In the genomic region with DNA sequence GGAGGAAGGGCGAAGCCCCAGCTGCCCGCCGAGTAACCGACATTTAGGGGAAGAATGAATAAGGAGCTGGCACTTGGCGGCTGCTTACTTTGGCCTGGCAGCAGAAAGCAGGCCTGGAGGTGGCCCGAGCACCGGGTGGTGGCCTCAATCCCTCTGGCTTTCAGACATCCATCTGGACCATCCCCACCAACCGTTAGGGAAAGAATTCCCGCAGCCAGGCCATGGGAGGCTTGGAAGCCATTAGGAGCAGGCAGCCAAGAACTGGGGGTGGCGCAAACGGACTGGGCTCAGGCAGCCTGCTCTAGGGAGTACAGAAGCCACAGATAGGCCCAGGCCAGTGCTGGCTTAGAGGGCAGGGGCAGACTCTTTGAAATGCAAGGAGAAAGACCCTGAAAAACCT, we compare ENCODE assay signal across 21 cellular contexts.
A peak's percentile ranks its signal among the peaks of the same experiment; 100 is the strongest.
DNase-seq lines count a peak whose midpoint lies in the region; ATAC-seq and TF ChIP-seq lines count a peak whose summit lies in the region.
"Had no signal": no experiment of that assay in that cellular context is flagged by ENCODE, and none has a peak within 500 bp of the region (broad histone marks: within the 10 kb centered on the region; RNA-seq: fewer than 3 reads in every experiment).

No MANE protein-coding gene starts in this region.

- H3K9me3 ChIP-seq in WERI-Rb-1 (ENCODE audit: severe bottlenecking), result no peaks in the 10 kb centered on the region
- H3K9me3 ChIP-seq: MG63, SJCRH30 had no signal

- no peak for TF ChIP-seq CTCF in WERI-Rb-1 (IDR thresholded peaks at IDR 0.05; ENCODE audit: low read depth, low read length)

- no peaks in the 10 kb centered on the region for H3K36me3 Mint-ChIP-seq in activated CD4-positive, alpha-beta T cell treated with anti-CD3 and anti-CD28 coated beads for 36 hours (ENCODE audit: low read depth)
- H3K36me3 Mint-ChIP-seq: CD14-positive monocyte had no signal

- no peak for ATAC-seq in activated CD4-positive, alpha-beta T cell treated with anti-CD3 and anti-CD28 coated beads for 36 hours
- ATAC-seq in GM18519 (IDR thresholded peaks at IDR 0.05; ENCODE audit: low FRiP score, unreplicated experiment), result no peak

- CTCF ChIA-PET in activated CD4-positive, alpha-beta T cell treated with anti-CD3 and anti-CD28 coated beads for 36 hours (lab: Charles Lee), result interaction anchor here (0.6 kb wide), 1 partner anchor 1077 kb away, joined by 4 read pairs; no protein-coding TSS in a partner anchor

- peak; percentile 5 for TF ChIP-seq POLR2A in erythroblast (IDR thresholded peaks at IDR 0.05; ENCODE audit: low read length)

- intact Hi-C loops in activated CD4-positive, alpha-beta T cell treated with anti-CD3 and anti-CD28 coated beads for 36 hours (cut with DNase I, micrococcal nuclease), result no loop called here

- H3K4me3 ChIP-seq in H7 (ENCODE audit: insufficient read depth, low read depth, low read length) (no peak overlapping the region), WERI-Rb-1 (ENCODE audit: low read depth, low read length) (no peak overlapping the region)
- H3K4me3 ChIP-seq: GM23248, MG63, PC-9, SJCRH30 had no signal

- no peaks in the 10 kb centered on the region for H3K9me3 Mint-ChIP-seq in activated CD4-positive, alpha-beta T cell treated with anti-CD3 and anti-CD28 coated beads for 36 hours (ENCODE audit: low read depth)
- H3K9me3 Mint-ChIP-seq: CD14-positive monocyte, IgD-negative memory B cell had no signal

- no peak overlapping the region for H3K4me3 Mint-ChIP-seq in activated CD4-positive, alpha-beta T cell treated with anti-CD3 and anti-CD28 coated beads for 36 hours
- H3K4me3 Mint-ChIP-seq: CD14-positive monocyte, IgD-negative memory B cell had no signal

- H3K27me3 ChIP-seq in H7 (ENCODE audit: control insufficient read depth, insufficient read depth, low read length), result no peaks in the 10 kb centered on the region
- H3K27me3 ChIP-seq in WERI-Rb-1 (ENCODE audit: insufficient read depth, low read depth, severe bottlenecking), result no peaks in the 10 kb centered on the region
- H3K27me3 ChIP-seq: MG63, SJCRH30 had no signal

- no peaks in the 10 kb centered on the region for H3K27me3 Mint-ChIP-seq in activated CD4-positive, alpha-beta T cell treated with anti-CD3 and anti-CD28 coated beads for 36 hours
- H3K27me3 Mint-ChIP-seq: IgD-negative memory B cell had no signal

- POLR2A ChIA-PET in activated CD4-positive, alpha-beta T cell treated with anti-CD3 and anti-CD28 coated beads for 36 hours (lab: Charles Lee), result no interaction called here

- no peak overlapping the region for H3K27ac Mint-ChIP-seq in activated CD4-positive, alpha-beta T cell treated with anti-CD3 and anti-CD28 coated beads for 36 hours
- H3K27ac Mint-ChIP-seq: CD14-positive monocyte, IgD-negative memory B cell had no signal

- H3K27ac ChIP-seq in WERI-Rb-1 (no peak overlapping the region; the same call in 1 of the 2 replicates), substantia nigra (ENCODE audit: low read depth, low read length, poor library complexity, severe bottlenecking) (no peak overlapping the region)
- H3K27ac ChIP-seq: GM23248, PC-9, SJCRH30 had no signal

- H3K36me3 ChIP-seq in H7 (replicated peaks; ENCODE audit: control insufficient read depth, insufficient read depth, low read length) (no peaks in the 10 kb centered on the region; the same call in 1 of the 2 replicates), WERI-Rb-1 (no peaks in the 10 kb centered on the region; the same call in 1 of the 2 replicates)
- H3K36me3 ChIP-seq: SJCRH30 had no signal

- H3K4me1 Mint-ChIP-seq in activated CD4-positive, alpha-beta T cell treated with anti-CD3 and anti-CD28 coated beads for 36 hours, result no peaks in the 10 kb centered on the region
- H3K4me1 Mint-ChIP-seq: CD14-positive monocyte had no signal

- peak; percentile 55 for DNase-seq in H7
- peak; percentile 38 for DNase-seq in WERI-Rb-1
- no peak for DNase-seq in erythroblast (lab: John Stamatoyannopoulos, UW)
- peak in 27 of 49 donors; percentile 9 to 75 (median 35) for DNase-seq in substantia nigra (lab: John Stamatoyannopoulos, UW)
- DNase-seq in dermis blood vessel endothelial cell, result no peak
- no peak for DNase-seq in activated CD4-positive, alpha-beta T cell treated with anti-CD3 and anti-CD28 coated beads for 36 hours
- DNase-seq: ACHN, DND-41, GM23248, HCEC 1CT, Kasumi-1, MG63, NCI-H1048, NCI-H1436 treated with DMSO at 0.1 percent for 48 hours, NCI-H2029 treated with DMSO at 0.1 percent for 48 hours, NCI-H2171 treated with DMSO at 0.1 percent for 48 hours, PC-9, SJCRH30 had no signal

Comparison
In these comparisons a context has a peak if more than half of its experiments do, and no peak if none do; other contexts are left out.
1. DNase-seq: peak in H7 (single experiment), WERI-Rb-1 (single experiment) and substantia nigra (27 of 49); none in erythroblast (0 of 2), dermis blood vessel endothelial cell (single experiment) and activated CD4-positive, alpha-beta T cell treated with anti-CD3 and anti-CD28 coated beads for 36 hours (single experiment).